In the genomic region with DNA sequence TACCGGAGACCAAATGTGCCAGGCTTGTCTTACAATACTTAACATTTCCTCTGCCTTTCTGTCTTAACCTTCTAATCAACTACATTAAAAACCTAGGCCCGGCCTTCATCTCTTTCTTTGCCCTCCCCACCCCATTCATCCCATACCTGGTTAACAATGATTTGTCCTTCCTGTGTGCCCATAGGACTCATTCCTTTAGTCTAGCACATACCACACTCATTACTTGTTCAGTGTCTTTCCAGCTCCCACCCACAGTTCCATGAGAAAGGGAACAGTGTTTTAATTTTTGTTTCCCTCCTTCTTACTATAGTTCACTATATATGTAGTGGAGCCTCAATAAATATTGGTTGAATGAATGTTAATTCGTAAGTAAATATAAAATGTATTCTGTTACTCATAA, we compare ENCODE assay signal across 12 cellular contexts. TPM values are rescaled to one million over a fixed set of nuclear protein-coding genes. Genes with fewer than 3 reads are reported as not detected.
A peak's percentile ranks its signal among the peaks of the same experiment; 100 is the strongest.
DNase-seq lines count a peak whose midpoint lies in the region; ATAC-seq and TF ChIP-seq lines count a peak whose summit lies in the region.
"Had no signal": no experiment of that assay in that cellular context is flagged by ENCODE, and none has a peak within 500 bp of the region (broad histone marks: within the 10 kb centered on the region; RNA-seq: fewer than 3 reads in every experiment).

No MANE protein-coding gene starts in this region.

- POLR2A ChIA-PET in OCI-LY7 (lab: Charles Lee) = interaction anchor here (0.6 to 3.8 kb wide), 3 partner anchors 8 to 351 kb away, joined by 3 to 24 read pairs (median 5); no protein-coding TSS in a partner anchor

- H3K79me2 ChIP-seq in DND-41 (ENCODE audit: insufficient read depth, low read length) (peaks cover 22% of the 10 kb centered on the region), OCI-LY7 (ENCODE audit: insufficient read depth, low read depth, low read length) (no peaks in the 10 kb centered on the region), trophoblast cell (ENCODE audit: control insufficient read depth, insufficient read depth, low read length, poor library complexity) (peaks cover 5% of the 10 kb centered on the region)

- no peak for TF ChIP-seq CTCF in DND-41 (IDR thresholded peaks at IDR 0.05; ENCODE audit: borderline replicate concordance, extremely low read depth, low read length, poor library complexity, severe bottlenecking)
- no peak for TF ChIP-seq CTCF in OCI-LY7 (conservative IDR thresholded peaks at IDR 0.05; ENCODE audit: low read length)
- TF ChIP-seq CTCF in endodermal cell (conservative IDR thresholded peaks at IDR 0.05) = no peak

- H3K9ac ChIP-seq in DND-41 (ENCODE audit: low read depth, low read length) (no peak overlapping the region), endodermal cell (ENCODE audit: extremely low read depth, low read length, poor library complexity, severe bottlenecking) (no peak overlapping the region), trophoblast cell (ENCODE audit: low read length) (no peak overlapping the region)

- H3K36me3 ChIP-seq in DND-41 (ENCODE audit: insufficient read depth, low read length) (peaks cover 36% of the 10 kb centered on the region), OCI-LY7 (ENCODE audit: insufficient read depth, low read length) (peaks cover 30% of the 10 kb centered on the region), endodermal cell (ENCODE audit: control insufficient read depth, insufficient read depth, low read length) (peaks cover 15% of the 10 kb centered on the region), trophoblast cell (ENCODE audit: control insufficient read depth in 1 of 2, insufficient read depth in 2 of 2, low read length in 2 of 2) (peaks cover 0 to 7% of the 10 kb centered on the region in 2 experiments)

- H3K27ac Mint-ChIP-seq in endodermal cell = no peak overlapping the region

- H2AK5ac ChIP-seq in trophoblast cell (ENCODE audit: low read length) = no peak overlapping the region

- H3K4me3 ChIP-seq in DND-41 (ENCODE audit: low read depth in 1 of 2, low read length in 2 of 2) = no peak overlapping the region
- H3K4me3 ChIP-seq in OCI-LY7 (ENCODE audit: low read depth, low read length, poor library complexity, severe bottlenecking) = no peak overlapping the region
- H3K4me3 ChIP-seq in endodermal cell (ENCODE audit: low read length) = peak overlapping the region; percentile 95
- H3K4me3 ChIP-seq in trophoblast cell (ENCODE audit: low read depth, low read length) = no peak overlapping the region

- H3K4me1 Mint-ChIP-seq in endodermal cell = peaks cover 17% of the 10 kb centered on the region

- peaks cover 8% of the 10 kb centered on the region for H3K79me1 ChIP-seq in trophoblast cell (ENCODE audit: low read length)

- H3K9me3 ChIP-seq in DND-41 (ENCODE audit: insufficient read depth, low read length, severe bottlenecking) (no peaks in the 10 kb centered on the region), OCI-LY7 (ENCODE audit: low read length) (no peaks in the 10 kb centered on the region), endodermal cell (ENCODE audit: control insufficient read depth, low read length) (no peaks in the 10 kb centered on the region), trophoblast cell (ENCODE audit: insufficient read depth, low read depth, low read length) (no peaks in the 10 kb centered on the region)

- DNase-seq in DND-41 = no peak
- DNase-seq in OCI-LY7 (ENCODE audit: low spot score) = no peak
- no peak for DNase-seq in endodermal cell
- peak in 1 of 2 donors; percentile 46 for DNase-seq in trophoblast cell
- no peak for DNase-seq in stimulated activated naive CD4-positive, alpha-beta T cell (lab: John Stamatoyannopoulos, UW)
- DNase-seq in amygdala (lab: John Stamatoyannopoulos, UW) = no peak
- no peak for DNase-seq in LoVo (ENCODE audit: low spot score)
- DNase-seq: Calu3, cortex of kidney, NCI-H1417, right cardiac atrium had no signal

- peak overlapping the region; percentile 14 for H3K4ac ChIP-seq in trophoblast cell (ENCODE audit: low read depth, low read length)

- H3K27me3 ChIP-seq in DND-41 (ENCODE audit: insufficient read depth, low read length, poor library complexity) = no peaks in the 10 kb centered on the region
- no peaks in the 10 kb centered on the region for H3K27me3 ChIP-seq in endodermal cell (ENCODE audit: control insufficient read depth, insufficient read depth, low read length, poor library complexity, severe bottlenecking)
- no peaks in the 10 kb centered on the region for H3K27me3 ChIP-seq in trophoblast cell (ENCODE audit: insufficient read depth, low read length)

- H3K27me3 Mint-ChIP-seq in endodermal cell (ENCODE audit: insufficient read depth) = no peaks in the 10 kb centered on the region

- no peak overlapping the region for H4K91ac ChIP-seq in trophoblast cell (ENCODE audit: low read depth, low read length)

- intact Hi-C loops in OCI-LY7 (cut with micrococcal nuclease; ENCODE audit: unreplicated experiment) = loop anchor here (5.0 kb wide), 1 partner anchor 513 kb away; no protein-coding TSS in a partner anchor

- H3K27ac ChIP-seq in DND-41 (ENCODE audit: low read length) (no peak overlapping the region), OCI-LY7 (ENCODE audit: low read depth, low read length, poor library complexity, severe bottlenecking) (no peak overlapping the region), endodermal cell (ENCODE audit: low read depth, low read length) (no peak overlapping the region), trophoblast cell (ENCODE audit: low read depth, low read length) (no peak overlapping the region)

- H2BK12ac ChIP-seq in trophoblast cell (ENCODE audit: low read length) = no peak overlapping the region

- H3K4me3 Mint-ChIP-seq in endodermal cell = no peak overlapping the region

- CTCF ChIA-PET in OCI-LY7 (lab: Charles Lee; ENCODE audit: unreplicated experiment) = no interaction called here

- H3K36me3 Mint-ChIP-seq in endodermal cell (ENCODE audit: low read depth) = peaks cover 25% of the 10 kb centered on the region

- no TSS peak for BruUV-seq in OCI-LY7 (replicated peaks; lab: Mats Ljungman, UMichigan)

- H3K9me2 ChIP-seq in OCI-LY7 (ENCODE audit: insufficient read depth, low read length) = no peaks in the 10 kb centered on the region

- no peak overlapping the region for H2BK5ac ChIP-seq in trophoblast cell (ENCODE audit: low read depth, low read length, poor library complexity)

- no peak overlapping the region for H3K14ac ChIP-seq in trophoblast cell (ENCODE audit: low read length)

- ATAC-seq in DND-41 (ENCODE audit: insufficient read depth, low read depth) = no peak
- ATAC-seq: right cardiac atrium had no signal

- no peak overlapping the region for H4K12ac ChIP-seq in trophoblast cell (ENCODE audit: low read depth, low read length)

- no peak overlapping the region for H2AFZ ChIP-seq in DND-41 (ENCODE audit: low read depth, low read length)
- no peak overlapping the region for H2AFZ ChIP-seq in OCI-LY7 (ENCODE audit: low read length)
- no peak overlapping the region for H2AFZ ChIP-seq in trophoblast cell (ENCODE audit: insufficient read depth, low read length, poor library complexity)

- peaks cover 30% of the 10 kb centered on the region for H3K4me1 ChIP-seq in DND-41 (ENCODE audit: insufficient read depth, low read length)
- H3K4me1 ChIP-seq in OCI-LY7 (ENCODE audit: insufficient read depth, low read length, poor library complexity, severe bottlenecking) = peaks cover 10% of the 10 kb centered on the region
- no peaks in the 10 kb centered on the region for H3K4me1 ChIP-seq in endodermal cell (ENCODE audit: control insufficient read depth, insufficient read depth, low read length)
- H3K4me1 ChIP-seq in trophoblast cell (ENCODE audit: control insufficient read depth in 1 of 2, insufficient read depth in 2 of 2, low read length in 2 of 2) = peaks cover 6% of the 10 kb centered on the region in 2 experiments

- H4K20me1 ChIP-seq in DND-41 (ENCODE audit: insufficient read depth, low read length) (no peaks in the 10 kb centered on the region), OCI-LY7 (ENCODE audit: insufficient read depth, low read length) (no peaks in the 10 kb centered on the region)

- no peak overlapping the region for H3K23ac ChIP-seq in trophoblast cell (ENCODE audit: low read length)

- no peaks in the 10 kb centered on the region for H3K9me3 Mint-ChIP-seq in endodermal cell

- H4K8ac ChIP-seq in trophoblast cell (ENCODE audit: low read depth, low read length) = no peak overlapping the region

- no peak overlapping the region for H3K18ac ChIP-seq in trophoblast cell (ENCODE audit: low read length)

- WGBS in endodermal cell (ENCODE audit: insufficient coverage in 1 of 2, insufficient read length in 1 of 2), 2 experiments = 85 to 92% methylated on average over 2 of the region's 3 CpGs
- WGBS in trophoblast cell (ENCODE audit: extremely low coverage, insufficient coverage, insufficient read length) = no CpG with 5 or more reads among the region's 3 CpGs

- no peak overlapping the region for H2BK120ac ChIP-seq in trophoblast cell (ENCODE audit: insufficient read depth, low read length, poor library complexity)

- H3K4me2 ChIP-seq in DND-41 (ENCODE audit: insufficient read depth, low read length) = peak overlapping the region; percentile 83; the same call in 1 of the 2 replicates
- 0 out of 2 replicates have a peak overlapping the region, but pooled peaks have one; percentile 78 for H3K4me2 ChIP-seq in OCI-LY7 (ENCODE audit: low read length)
- no peak overlapping the region for H3K4me2 ChIP-seq in trophoblast cell (ENCODE audit: low read length)

RNA-seq across cellular contexts. Expression of gene CLN5, which starts 2.4 kb away (rescaled TPM):
- total RNA-seq in OCI-LY7 (2014; rRNA removed; shearing (Covaris generic)) = 10.1 and 11.7 TPM in 2 replicates
- total RNA-seq in OCI-LY7 (2022) = 12.7 and 13.2 TPM in 2 replicates
- total RNA-seq in endodermal cell = 10 to 100 TPM; 13.6 to 13.9 TPM
- polyA plus RNA-seq in endodermal cell (2013, experiment 1 of 2) = 12.8 TPM
- 12.2 TPM for polyA plus RNA-seq in endodermal cell (2013, experiment 2 of 2)
- polyA plus RNA-seq in trophoblast cell (2013) = 17.6 and 18.6 TPM in 2 replicates

RNA-seq across cellular contexts. Expression of gene FBXL3, which starts 32.7 kb away (rescaled TPM):
- total RNA-seq in OCI-LY7 (2014; rRNA removed; shearing (Covaris generic)) = 21.6 and 23.4 TPM in 2 replicates
- total RNA-seq in OCI-LY7 (2022) (24.7 and 25.1 TPM in 2 replicates), endodermal cell (10 to 100 TPM; 12.7 to 14.3 TPM)
- polyA plus RNA-seq in endodermal cell (2013, experiment 1 of 2) = 23.1 TPM
- polyA plus RNA-seq in endodermal cell (2013, experiment 2 of 2) = 21.1 TPM
- polyA plus RNA-seq in trophoblast cell (2013) = 32.8 and 33.1 TPM in 2 replicates

RNA-seq across cellular contexts. Expression of gene ACOD1, which starts 46.0 kb away (rescaled TPM):
- not detected in 2 replicates for total RNA-seq in OCI-LY7 (2014; rRNA removed; shearing (Covaris generic))
- not detected in 2 replicates for total RNA-seq in OCI-LY7 (2022)
- not detected for total RNA-seq in endodermal cell
- polyA plus RNA-seq in endodermal cell (2013, experiment 1 of 2) = not detected
- not detected for polyA plus RNA-seq in endodermal cell (2013, experiment 2 of 2)
- polyA plus RNA-seq in trophoblast cell (2013) = not detected in 2 replicates
- total RNA-seq: Calu3, mucosa of gallbladder, right cardiac atrium had no signal
- polyA plus RNA-seq: right cardiac atrium had no signal
